In the genomic region with DNA sequence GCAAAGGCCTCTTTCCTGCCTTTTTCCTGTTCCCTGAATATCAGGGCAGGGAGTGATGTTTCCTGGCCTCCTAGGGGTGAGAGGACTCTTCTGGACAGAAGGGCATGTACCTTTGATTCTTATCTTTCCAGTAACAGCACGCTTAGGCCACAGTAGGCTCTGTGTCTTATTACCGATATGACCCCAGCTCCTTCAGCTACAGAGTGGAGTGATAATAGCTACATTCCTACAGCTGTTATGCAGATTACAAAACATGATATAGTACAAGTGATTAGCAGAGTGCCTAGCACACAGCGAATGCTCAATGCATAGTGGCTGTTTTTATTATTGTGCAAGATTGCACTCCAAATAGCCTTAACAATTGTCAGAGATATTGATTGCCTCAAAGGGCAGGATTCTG, we compare ENCODE assay signal across 25 cellular contexts.
"Had no signal": no experiment of that assay in that cellular context is flagged by ENCODE, and none has a peak within 500 bp of the region (broad histone marks: within the 10 kb centered on the region; RNA-seq: fewer than 3 reads in every experiment).

No MANE protein-coding gene starts in this region.

- FAIRE-seq: bronchial epithelial cell, TTC549 had no signal

- DNase-seq: activated B cell treated with CpG ODN at 0.5 μM for 24 hours; activated CD4-positive, alpha-beta memory T cell treated with anti-CD3 and anti-CD28 coated beads for 36 hours; activated CD4-positive, alpha-beta T cell treated with anti-CD3 and anti-CD28 coated beads for 4 hours; activated CD4-positive, alpha-beta T cell treated with anti-CD3 and anti-CD28 coated beads, Interleukin-2, amount 10 ng/mL, durations not matched to agents 24 days and 14 days; activated CD4-positive, alpha-beta T cell treated with anti-CD3 and anti-CD28 coated beads, Interleukin-2, amount 50 U/mL, for 1 hour; activated CD4-positive, alpha-beta T cell treated with anti-CD3 and anti-CD28 coated beads, Interleukin-2, amount 50 U/mL, for 4 hours; activated CD4-positive, CD25-positive, alpha-beta regulatory T cell treated with anti-CD3 and anti-CD28 coated beads, Interleukin-2, amount 50 U/mL, for 72 hours; activated CD8-positive, alpha-beta memory T cell treated with anti-CD3 and anti-CD28 coated beads, Interleukin-2, amount 50 U/mL, for 48 hours; activated CD8-positive, alpha-beta T cell treated with anti-CD3 and anti-CD28 coated beads for 36 hours; activated effector memory CD4-positive, alpha-beta T cell treated with Interleukin-2 at 50 U/mL for 16 hours; activated gamma-delta T cell; activated naive CD4-positive, alpha-beta T cell treated with anti-CD3 and anti-CD28 coated beads, Interleukin-2, amount 10 ng/mL, durations not matched to agents 7 days and 5 days; activated naive CD4-positive, alpha-beta T cell treated with Interleukin-2 at 50 U/mL for 16 hours; activated naive CD8-positive, alpha-beta T cell treated with anti-CD3 and anti-CD28 coated beads, Interleukin-2, amount 10 ng/mL, durations not matched to agents 7 days and 5 days; activated naive CD8-positive, alpha-beta T cell treated with anti-CD3 and anti-CD28 coated beads, Interleukin-2, amount 50 U/mL, for 24 hours; activated T-cell treated with anti-CD3 and anti-CD28 coated beads, Interleukin-2, amount 50 U/mL, for 24 hours; activated T-cell treated with anti-CD3 and anti-CD28 coated beads, Interleukin-2, amount 50 U/mL, for 48 hours; central memory CD4-positive, alpha-beta T cell; T-helper 1 cell; T-helper 2 cell; T-helper 9 cell had no signal

- H3K4me3 ChIP-seq: ascending aorta had no signal

- H3K27me3 ChIP-seq: ascending aorta had no signal

- H3K9me3 ChIP-seq: ascending aorta had no signal

- ATAC-seq: activated CD8-positive, alpha-beta T cell treated with anti-CD3 and anti-CD28 coated beads for 36 hours; activated naive CD8-positive, alpha-beta T cell treated with anti-CD3 and anti-CD28 coated beads, Interleukin-2, amount 50 U/mL, for 24 hours had no signal

- H3K4me1 ChIP-seq: ascending aorta had no signal

- H3K27ac ChIP-seq: ascending aorta, VCaP had no signal

- H3K36me3 ChIP-seq: ascending aorta had no signal
